24 cellular contexts compared by ENCODE assay signal in the genomic region with DNA sequence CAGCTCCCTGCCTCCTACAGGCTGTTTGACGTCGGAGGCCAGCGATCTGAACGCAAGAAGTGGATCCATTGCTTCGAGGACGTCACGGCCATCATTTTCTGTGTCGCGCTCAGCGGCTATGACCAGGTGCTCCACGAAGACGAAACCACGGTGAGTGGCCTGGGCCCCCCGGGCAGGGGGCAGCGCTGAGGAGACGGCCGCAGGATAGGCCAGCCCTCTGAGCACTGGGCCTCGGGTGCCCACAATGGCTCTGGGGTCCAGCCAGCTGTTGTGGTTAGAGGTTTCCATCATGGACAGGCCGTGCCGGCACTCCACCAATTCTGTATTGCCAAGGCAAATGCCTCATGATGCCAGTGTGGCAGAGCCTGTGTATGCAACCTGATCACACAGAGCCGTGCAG.
DNase-seq lines count a peak whose midpoint lies in the region; ATAC-seq and TF ChIP-seq lines count a peak whose summit lies in the region.
"Had no signal": no experiment of that assay in that cellular context is flagged by ENCODE, and none has a peak within 500 bp of the region (broad histone marks: within the 10 kb centered on the region; RNA-seq: fewer than 3 reads in every experiment).

No MANE protein-coding gene starts in this region.

- ATAC-seq in psoas muscle (peak in 3 of 4 donors; percentile 6 to 43 (median 38)), HG03039 (IDR thresholded peaks at IDR 0.05; ENCODE audit: unreplicated experiment) (no peak), GM19395 (IDR thresholded peaks at IDR 0.05; ENCODE audit: unreplicated experiment) (no peak)
- ATAC-seq in stimulated activated naive CD8-positive, alpha-beta T cell treated with anti-CD3 and anti-CD28 coated beads, Interleukin-15, amount 100 ng/mL, for 72 hours, result no peak
- ATAC-seq: GM12878, GM23338, Panc1 had no signal

- intact Hi-C loops in psoas muscle (cut with DNase I), result no loop called here

- no peaks in the 10 kb centered on the region for H3K9me3 ChIP-seq in BLaER1 treated with 17β-estradiol and CSF1 and Interleukin-3, amounts not matched to agents 10 nM and 100 nM (replicated peaks in 1 of 11)
- H3K9me3 ChIP-seq in right atrium auricular region (no peaks in the 10 kb centered on the region), psoas muscle (no peaks in the 10 kb centered on the region)

- H3K27ac Mint-ChIP-seq in stimulated activated naive CD8-positive, alpha-beta T cell treated with anti-CD3 and anti-CD28 coated beads, Interleukin-15, amount 100 ng/mL, for 72 hours, result no peak overlapping the region
- H3K27ac Mint-ChIP-seq: CD8-positive, alpha-beta memory T cell; GM23338; H9 had no signal

- H3K4me1 ChIP-seq in BLaER1 treated with 17β-estradiol and CSF1 and Interleukin-3, amounts not matched to agents 10 nM and 100 nM, result peaks cover 15 to 66% (median 59%) of the 10 kb centered on the region in 10 experiments; a peak in 18 of 20 replicates
- H3K4me1 ChIP-seq in right atrium auricular region, result peaks cover 0 to 40% of the 10 kb centered on the region in 2 donors
- H3K4me1 ChIP-seq in psoas muscle, result no peaks in the 10 kb centered on the region

- H3K27me3 ChIP-seq in BLaER1 treated with 17β-estradiol and CSF1 and Interleukin-3, amounts not matched to agents 10 nM and 100 nM, result no peaks in the 10 kb centered on the region
- H3K27me3 ChIP-seq in right atrium auricular region (no peaks in the 10 kb centered on the region), psoas muscle (ENCODE audit: insufficient read depth in 3 of 3, low read length in 2 of 3) (no peaks in the 10 kb centered on the region)

- WGBS in psoas muscle, 3 donors, result 79 to 85% (median 80%) methylated on average over 21 of the region's 21 CpGs

- no peaks in the 10 kb centered on the region for H3K4me1 Mint-ChIP-seq in stimulated activated naive CD8-positive, alpha-beta T cell treated with anti-CD3 and anti-CD28 coated beads, Interleukin-15, amount 100 ng/mL, for 72 hours
- H3K4me1 Mint-ChIP-seq: CD14-positive monocyte; CD8-positive, alpha-beta memory T cell; GM23338; H9 had no signal

- H3K27ac ChIP-seq in BLaER1 treated with 17β-estradiol and CSF1 and Interleukin-3, amounts not matched to agents 10 nM and 100 nM, result peak overlapping the region in 2 of 11 experiments; percentile 12 to 27; a peak in 2 of 22 replicates
- peak overlapping the region; percentile 77 to 78 for H3K27ac ChIP-seq in right atrium auricular region
- H3K27ac ChIP-seq in psoas muscle, result no peak overlapping the region
- H3K27ac ChIP-seq: RWPE1 had no signal

- H3K4me2 ChIP-seq in BLaER1 treated with 17β-estradiol and CSF1 and Interleukin-3, amounts not matched to agents 10 nM and 100 nM, result peak overlapping the region in 9 of 11 experiments; percentile 57 to 91 (median 83); a peak in 18 of 22 replicates
- H3K4me2 ChIP-seq: GM23338 had no signal

- H3K36me3 ChIP-seq in BLaER1 treated with 17β-estradiol and CSF1 and Interleukin-3, amounts not matched to agents 10 nM and 100 nM, result no peaks in the 10 kb centered on the region
- peaks cover 26% of the 10 kb centered on the region for H3K36me3 ChIP-seq in right atrium auricular region
- H3K36me3 ChIP-seq in psoas muscle (ENCODE audit: insufficient read depth in 1 of 2, low read depth in 1 of 2), result no peaks in the 10 kb centered on the region

- H3K27me3 Mint-ChIP-seq in stimulated activated naive CD8-positive, alpha-beta T cell treated with anti-CD3 and anti-CD28 coated beads, Interleukin-15, amount 100 ng/mL, for 72 hours, result no peaks in the 10 kb centered on the region
- H3K27me3 Mint-ChIP-seq: CD8-positive, alpha-beta memory T cell had no signal

- TF ChIP-seq CTCF in right atrium auricular region (IDR thresholded peaks at IDR 0.05), result no peak
- TF ChIP-seq CTCF in psoas muscle (IDR thresholded peaks at IDR 0.05), result no peak

- no peak overlapping the region for H3K4me3 Mint-ChIP-seq in stimulated activated naive CD8-positive, alpha-beta T cell treated with anti-CD3 and anti-CD28 coated beads, Interleukin-15, amount 100 ng/mL, for 72 hours
- H3K4me3 Mint-ChIP-seq: CD14-positive monocyte, GM23338, H9 had no signal

- H3K4me3 ChIP-seq in BLaER1 treated with 17β-estradiol and CSF1 and Interleukin-3, amounts not matched to agents 10 nM and 100 nM, result no peak overlapping the region; a peak in 1 of 20 replicates
- no peak overlapping the region for H3K4me3 ChIP-seq in right atrium auricular region
- no peak overlapping the region for H3K4me3 ChIP-seq in psoas muscle
- H3K4me3 ChIP-seq: GM12878, GM23338 had no signal

- H3K9ac ChIP-seq in BLaER1 treated with 17β-estradiol and CSF1 and Interleukin-3, amounts not matched to agents 10 nM and 100 nM, result peak overlapping the region in 1 of 11 experiments; percentile 19; a peak in 2 of 22 replicates

- no peaks in the 10 kb centered on the region for H3K9me3 Mint-ChIP-seq in stimulated activated naive CD8-positive, alpha-beta T cell treated with anti-CD3 and anti-CD28 coated beads, Interleukin-15, amount 100 ng/mL, for 72 hours
- H3K9me3 Mint-ChIP-seq: CD14-positive monocyte; CD8-positive, alpha-beta memory T cell; GM23338; H9 had no signal

- H4K20me1 ChIP-seq in BLaER1 treated with 17β-estradiol and CSF1 and Interleukin-3, amounts not matched to agents 10 nM and 100 nM, result peaks cover 0 to 6% (median 0%) of the 10 kb centered on the region in 11 experiments; a peak in 1 of 22 replicates

- DNase-seq in LHCN-M2 (ENCODE audit: low read depth) (peak; percentile 7), right atrium auricular region (ENCODE audit: low spot score) (no peak), psoas muscle (peak in 1 of 2 donors; percentile 46), islet precursor cell (no peak)
- DNase-seq in stimulated activated naive CD8-positive, alpha-beta T cell treated with anti-CD3 and anti-CD28 coated beads, Interleukin-15, amount 100 ng/mL, for 72 hours, result no peak
- DNase-seq: CD8-positive, alpha-beta memory T cell; DMS 273 treated with DMSO at 0.1 percent for 48 hours; EL; GDM1; H9; KBM-7; MM.1S; NCI-H2029; NCI-H446 treated with DMSO at 0.1 percent for 48 hours; NCI-H526 treated with DMSO at 0.1 percent for 48 hours; SIG-M5 had no signal

Comparison
In these comparisons a context has a peak if more than half of its experiments do, and no peak if none do; other contexts are left out.
1. ATAC-seq: peak in psoas muscle (3 of 4); none in HG03039 (single experiment), stimulated activated naive CD8-positive, alpha-beta T cell treated with anti-CD3 and anti-CD28 coated beads, Interleukin-15, amount 100 ng/mL, for 72 hours (single experiment) and GM19395 (single experiment).